17 cellular contexts compared by ENCODE assay signal in genomic region chr12:101969-102878, GRCh38. TPM values are rescaled to one million over a fixed set of nuclear protein-coding genes. Genes with fewer than 3 reads are reported as not detected.
DNase-seq lines count a peak whose midpoint lies in the region; ATAC-seq and TF ChIP-seq lines count a peak whose summit lies in the region.
"Had no signal": no experiment of that assay in that cellular context is flagged by ENCODE, and none has a peak within 500 bp of the region (broad histone marks: within the 10 kb centered on the region; RNA-seq: fewer than 3 reads in every experiment).

No MANE protein-coding gene starts in this region.

- TF ChIP-seq POLR2A in sigmoid colon (IDR thresholded peaks at IDR 0.05), result no peak

- H3K4me1 ChIP-seq in HUES64 (ENCODE audit: insufficient read depth, low read length), result peaks cover 21% of the 10 kb centered on the region
- H3K4me1 ChIP-seq in endodermal cell (ENCODE audit: control insufficient read depth, insufficient read depth, low read length), result peaks cover 8% of the 10 kb centered on the region
- no peaks in the 10 kb centered on the region for H3K4me1 ChIP-seq in sigmoid colon
- H3K4me1 ChIP-seq: adrenal gland had no signal

- H3K9me3 ChIP-seq in HUES64 (ENCODE audit: insufficient read depth, low read depth, low read length), result no peaks in the 10 kb centered on the region
- no peaks in the 10 kb centered on the region for H3K9me3 ChIP-seq in endodermal cell (ENCODE audit: control insufficient read depth, low read length)
- no peaks in the 10 kb centered on the region for H3K9me3 ChIP-seq in sigmoid colon
- H3K9me3 ChIP-seq: adrenal gland had no signal

- ATAC-seq in GM21528 (IDR thresholded peaks at IDR 0.05; ENCODE audit: low FRiP score, unreplicated experiment), result no peak
- ATAC-seq: left colon; stimulated activated effector memory CD8-positive, alpha-beta T cell treated with anti-CD3 and anti-CD28 coated beads, Interleukin-12 subunit alpha, Interleukin-12 subunit beta, amount 100 ng/mL, for 72 hours had no signal

- WGBS in HUES64, result 89% methylated on average over 15 of the region's 15 CpGs
- WGBS in endodermal cell (ENCODE audit: insufficient coverage in 1 of 2, insufficient read length in 1 of 2), 2 experiments, result 93 to 96% methylated on average over 13 to 15 of the region's 15 CpGs
- WGBS in sigmoid colon, 2 donors, result 68 to 84% methylated on average over 15 of the region's 15 CpGs

- H3K4me3 Mint-ChIP-seq in endodermal cell, result no peak overlapping the region
- H3K4me3 Mint-ChIP-seq: stimulated activated effector memory CD8-positive, alpha-beta T cell treated with anti-CD3 and anti-CD28 coated beads, Interleukin-12 subunit alpha, Interleukin-12 subunit beta, amount 100 ng/mL, for 72 hours had no signal

- peaks cover 17% of the 10 kb centered on the region; the same call in 1 of the 2 replicates for H3K27me3 ChIP-seq in HUES64 (ENCODE audit: insufficient read depth, low read length)
- H3K27me3 ChIP-seq in endodermal cell (ENCODE audit: control insufficient read depth, insufficient read depth, low read length, poor library complexity, severe bottlenecking), result no peaks in the 10 kb centered on the region
- H3K27me3 ChIP-seq in sigmoid colon, result peaks cover 20 to 86% (median 45%) of the 10 kb centered on the region in 3 donors
- peaks cover 12% of the 10 kb centered on the region for H3K27me3 ChIP-seq in brain microvascular endothelial cell (replicated peaks)
- H3K27me3 ChIP-seq: adrenal gland had no signal

- H3K4me1 Mint-ChIP-seq in endodermal cell, result peaks cover 28% of the 10 kb centered on the region
- H3K4me1 Mint-ChIP-seq: stimulated activated effector memory CD8-positive, alpha-beta T cell treated with anti-CD3 and anti-CD28 coated beads, Interleukin-12 subunit alpha, Interleukin-12 subunit beta, amount 100 ng/mL, for 72 hours had no signal

- H3K27me3 Mint-ChIP-seq in endodermal cell (ENCODE audit: insufficient read depth), result peaks cover 65% of the 10 kb centered on the region

- H3K9ac ChIP-seq in HUES64 (ENCODE audit: low read depth, low read length), result no peak overlapping the region
- no peak overlapping the region for H3K9ac ChIP-seq in endodermal cell (ENCODE audit: extremely low read depth, low read length, poor library complexity, severe bottlenecking)

- H3K9me3 Mint-ChIP-seq in endodermal cell, result peaks cover 8% of the 10 kb centered on the region
- H3K9me3 Mint-ChIP-seq: stimulated activated effector memory CD8-positive, alpha-beta T cell treated with anti-CD3 and anti-CD28 coated beads, Interleukin-12 subunit alpha, Interleukin-12 subunit beta, amount 100 ng/mL, for 72 hours had no signal

- H3K4me3 ChIP-seq in HUES64 (ENCODE audit: low read length) (peak overlapping the region; percentile 36; the same call in 1 of the 2 replicates), endodermal cell (ENCODE audit: low read length) (no peak overlapping the region), sigmoid colon (no peak overlapping the region), brain microvascular endothelial cell (ENCODE audit: low read depth, low read length) (no peak overlapping the region)
- H3K4me3 ChIP-seq: adrenal gland had no signal

- DNase-seq in activated effector memory CD4-positive, alpha-beta T cell treated with anti-CD3 and anti-CD28 coated beads, Interleukin-2, amount 50 U/mL, for 16 hours, result peak; percentile 56
- DNase-seq in activated effector memory CD4-positive, alpha-beta T cell treated with Interleukin-2 at 50 U/mL for 16 hours, result no peak
- DNase-seq in endodermal cell, result peak; percentile 83
- peak; percentile 38 for DNase-seq in sigmoid colon
- DNase-seq in brain microvascular endothelial cell, result no peak
- no peak for DNase-seq in medulla oblongata (ENCODE audit: extremely low spot score)
- DNase-seq: adrenal gland; AML-193; DMS79; IMR-90; left colon; NCI-H187; Right ventricle myocardium superior; stimulated activated CD4-positive, alpha-beta T cell treated with anti-CD3 and anti-CD28 coated beads, Interleukin-4, amount 100 ng/mL, for 24 hours had no signal

- H3K27ac ChIP-seq in HUES64 (ENCODE audit: low read depth, low read length) (no peak overlapping the region), endodermal cell (ENCODE audit: low read depth, low read length) (no peak overlapping the region), sigmoid colon (no peak overlapping the region), brain microvascular endothelial cell (no peak overlapping the region)
- H3K27ac ChIP-seq: adrenal gland had no signal

- no peaks in the 10 kb centered on the region for H3K36me3 Mint-ChIP-seq in endodermal cell (ENCODE audit: low read depth)
- H3K36me3 Mint-ChIP-seq: stimulated activated effector memory CD8-positive, alpha-beta T cell treated with anti-CD3 and anti-CD28 coated beads, Interleukin-12 subunit alpha, Interleukin-12 subunit beta, amount 100 ng/mL, for 72 hours had no signal

- no peak for TF ChIP-seq EP300 in sigmoid colon (IDR thresholded peaks at IDR 0.05)

- H3K27ac Mint-ChIP-seq in endodermal cell, result no peak overlapping the region
- H3K27ac Mint-ChIP-seq: stimulated activated effector memory CD8-positive, alpha-beta T cell treated with anti-CD3 and anti-CD28 coated beads, Interleukin-12 subunit alpha, Interleukin-12 subunit beta, amount 100 ng/mL, for 72 hours had no signal

- intact Hi-C loops in sigmoid colon (cut with DNase I), result no loop called here

- TF ChIP-seq CTCF in endodermal cell (conservative IDR thresholded peaks at IDR 0.05) (no peak), sigmoid colon (IDR thresholded peaks at IDR 0.05) (no peak), brain microvascular endothelial cell (IDR thresholded peaks at IDR 0.05; ENCODE audit: low read depth, low read length, missing control alignments) (no peak)

- in situ Hi-C loops in brain microvascular endothelial cell (cut with HindIII; ENCODE audit: low pct_ligation_motif_present, low sequenced_read_pairs), result no loop called here

- no peaks in the 10 kb centered on the region for H3K36me3 ChIP-seq in HUES64 (ENCODE audit: insufficient read depth, low read length)
- no peaks in the 10 kb centered on the region for H3K36me3 ChIP-seq in endodermal cell (ENCODE audit: control insufficient read depth, insufficient read depth, low read length)
- no peaks in the 10 kb centered on the region for H3K36me3 ChIP-seq in sigmoid colon
- no peaks in the 10 kb centered on the region for H3K36me3 ChIP-seq in brain microvascular endothelial cell (replicated peaks)
- H3K36me3 ChIP-seq: adrenal gland had no signal

RNA-seq across cellular contexts. Expression of gene IQSEC3, which starts 35.7 kb away (rescaled TPM):
- 0.95 TPM for polyA plus RNA-seq in HUES64 (2013, experiment 1 of 2)
- polyA plus RNA-seq in HUES64 (2013, experiment 2 of 2), result 1.1 TPM
- total RNA-seq in endodermal cell, result 1 to 10 TPM; 1.5 to 2.7 TPM
- polyA plus RNA-seq in endodermal cell (2013, experiment 1 of 2), result 1.5 TPM
- polyA plus RNA-seq in endodermal cell (2013, experiment 2 of 2), result 0.95 TPM
- total RNA-seq in sigmoid colon, result 1 to 10 TPM in 2 of 4 donors, under 1 TPM in 2; 0.33 to 2.2 (median 0.72) TPM
- under 1 TPM in 2 of 3 donors, not detected in 1; under 0.01 to 0.73 TPM for polyA plus RNA-seq in sigmoid colon
- total RNA-seq: IMR-90 had no signal

Comparison
In these comparisons a context has a peak if more than half of its experiments do, and no peak if none do; other contexts are left out.
1. DNase-seq: peak in activated effector memory CD4-positive, alpha-beta T cell treated with anti-CD3 and anti-CD28 coated beads, Interleukin-2, amount 50 U/mL, for 16 hours (single experiment), endodermal cell (single experiment) and sigmoid colon (single experiment); none in activated effector memory CD4-positive, alpha-beta T cell treated with Interleukin-2 at 50 U/mL for 16 hours (single experiment), brain microvascular endothelial cell (single experiment) and medulla oblongata (single experiment).